Comparison of ENCODE assay signal across 7 cellular contexts in the genomic region with DNA sequence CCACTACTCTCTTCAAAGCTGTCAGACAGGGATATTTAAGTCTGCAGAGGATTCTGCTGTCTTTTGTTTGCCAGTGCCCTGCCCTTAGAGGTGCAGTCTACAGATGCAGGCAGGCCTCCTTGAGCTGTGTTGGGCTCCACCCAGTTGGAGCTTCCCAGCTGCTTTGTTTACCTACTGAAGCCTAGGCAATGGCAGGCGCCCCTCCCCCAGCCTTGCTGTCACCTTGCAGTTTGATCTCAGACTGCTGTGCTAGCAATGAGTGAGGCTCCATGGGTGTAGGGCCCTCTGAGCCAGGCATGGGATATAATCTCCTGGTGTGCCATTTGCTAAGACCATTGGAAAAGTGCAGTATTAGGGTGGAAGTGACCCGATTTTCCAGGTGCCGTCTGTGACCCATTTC.
DNase-seq lines count a peak whose midpoint lies in the region; ATAC-seq, FAIRE-seq and TF ChIP-seq lines count a peak whose summit lies in the region.
"Not testable (repeated sequence)": the region's sequence is repeated elsewhere in the genome, so short reads cannot be mapped to it uniquely, and the experiment has no call there.

No MANE protein-coding gene starts in this region.

- H3K4me2 ChIP-seq in HepG2 (ENCODE audit: low read depth, low read length): not testable (repeated sequence)

- H2AFZ ChIP-seq in HepG2 (ENCODE audit: low read length): not testable (repeated sequence)

- CTCF ChIA-PET in HepG2 (lab: Yijun Ruan, JAX; ENCODE audit: low intra/inter-chr PET ratio, low total read pairs): not testable (repeated sequence)

- not testable (repeated sequence) for H3K4me1 ChIP-seq in colonic mucosa; HepG2 (ENCODE audit: insufficient read depth, low read length); mucosa of descending colon (ENCODE audit: low read depth); transverse colon

- H3K27me3 ChIP-seq in colonic mucosa; HepG2 (ENCODE audit: control insufficient read depth in 1 of 2, insufficient read depth in 2 of 2, low read length in 2 of 2); transverse colon: not testable (repeated sequence)

- not testable (repeated sequence) for H3K9me3 ChIP-seq in colonic mucosa; HepG2 (ENCODE audit: low read length); mucosa of descending colon; transverse colon

- not testable (repeated sequence) for H3K27ac ChIP-seq in colonic mucosa; HepG2 (ENCODE audit: extremely low read length, insufficient read depth, low read length); transverse colon

- not testable (repeated sequence) for BruUV-seq in HepG2 (replicated peaks; lab: Mats Ljungman, UMichigan)

- not testable (repeated sequence) for H3K9ac ChIP-seq in colonic mucosa (ENCODE audit: low read depth in 2 of 2, low read length in 2 of 2); HepG2 (ENCODE audit: insufficient read depth, low read depth, low read length)

- DNase-seq in COLO668 (lab: John Stamatoyannopoulos, UW; ENCODE audit: unreplicated experiment) (peak; percentile 33), DMS53 (lab: John Stamatoyannopoulos, UW) (peak; percentile 20), HT-29 (ENCODE audit: low spot score) (peak; percentile 52), colonic mucosa (peak; percentile 34), mucosa of descending colon (peak in 2 of 3 donors; percentile 29 to 42), transverse colon (peak; percentile 34)
- DNase-seq in HepG2 (ENCODE audit: low spot score): not testable (repeated sequence)

- whole genome bisulfite sequencing in HepG2 (ENCODE audit: low lambda C conversion rate): 74% methylated on average over 2 of the region's 3 CpGs
- 93% methylated on average over 3 of the region's 3 CpGs; no CpG with 5 or more reads in 1 of the 2 donors for WGBS in transverse colon (ENCODE audit: low coverage in 1 of 2), 2 donors

- ATAC-seq in HepG2, mucosa of descending colon: not testable (repeated sequence)

- TF ChIP-seq EP300 in HepG2 (IDR thresholded peaks at IDR 0.05; ENCODE audit: low read depth in 2 of 2, low read length in 2 of 2); HepG2 (CRISPR knock-in tag; IDR thresholded peaks at IDR 0.05; ENCODE audit: borderline replicate concordance); transverse colon (IDR thresholded peaks at IDR 0.05; ENCODE audit: low read depth): not testable (repeated sequence)

- intact Hi-C loops in colonic mucosa (cut with DNase I); HepG2 (cut with micrococcal nuclease; ENCODE audit: unreplicated experiment); mucosa of descending colon (cut with DNase I, micrococcal nuclease); transverse colon (cut with DNase I; ENCODE audit: low total_unique reads): not testable (repeated sequence)

- TF ChIP-seq POLR2A in HepG2 (IDR thresholded peaks at IDR 0.05; ENCODE audit: insufficient read depth in 1 of 2, low read depth in 2 of 2, low read length in 2 of 2); transverse colon (IDR thresholded peaks at IDR 0.05): not testable (repeated sequence)

- not testable (repeated sequence) for H3K79me2 ChIP-seq in HepG2 (ENCODE audit: insufficient read depth, low read length)

- H3K4me3 ChIP-seq in colonic mucosa; HepG2 (replicated peaks in 1 of 3; ENCODE audit: insufficient read depth in 1 of 3, low read depth in 2 of 3, low read length in 3 of 3); mucosa of descending colon; transverse colon: not testable (repeated sequence)

- H3K36me3 ChIP-seq in colonic mucosa; HepG2 (replicated peaks in 1 of 2; ENCODE audit: control insufficient read depth in 1 of 2, insufficient read depth in 2 of 2, low read length in 2 of 2); mucosa of descending colon (ENCODE audit: low read depth); transverse colon: not testable (repeated sequence)

- not testable (repeated sequence) for H4K20me1 ChIP-seq in HepG2 (ENCODE audit: insufficient read depth, low read length)

- TF ChIP-seq CTCF in colonic mucosa (IDR thresholded peaks at IDR 0.05); HepG2 (CRISPR knock-in tag; IDR thresholded peaks at IDR 0.05); mucosa of descending colon (IDR thresholded peaks at IDR 0.05); transverse colon (IDR thresholded peaks at IDR 0.05): not testable (repeated sequence)

- TF ChIP-seq RAD21 in HepG2 (CRISPR knock-in tag; IDR thresholded peaks at IDR 0.05): not testable (repeated sequence)

- in situ Hi-C loops in HepG2 (cut with HindIII; ENCODE audit: extremely low pct_ligation_motif_present, low pct_unique_long_range_greater_than_20kb); transverse colon (cut with MboI; ENCODE audit: low pct_ligation_motif_present in 1 of 4, low pct_unique_long_range_greater_than_20kb in 1 of 4, low sequenced_read_pairs in 3 of 4): not testable (repeated sequence)

- POLR2A ChIA-PET in HepG2 (lab: Yijun Ruan, JAX): not testable (repeated sequence)

- not testable (repeated sequence) for FAIRE-seq in HepG2 (lab: Jason Lieb, UNC)

TF ChIP-seq in HepG2, 621 proteins besides CTCF, POLR2A, EP300 and RAD21:
- TF ChIP-seq, protein P1, sequence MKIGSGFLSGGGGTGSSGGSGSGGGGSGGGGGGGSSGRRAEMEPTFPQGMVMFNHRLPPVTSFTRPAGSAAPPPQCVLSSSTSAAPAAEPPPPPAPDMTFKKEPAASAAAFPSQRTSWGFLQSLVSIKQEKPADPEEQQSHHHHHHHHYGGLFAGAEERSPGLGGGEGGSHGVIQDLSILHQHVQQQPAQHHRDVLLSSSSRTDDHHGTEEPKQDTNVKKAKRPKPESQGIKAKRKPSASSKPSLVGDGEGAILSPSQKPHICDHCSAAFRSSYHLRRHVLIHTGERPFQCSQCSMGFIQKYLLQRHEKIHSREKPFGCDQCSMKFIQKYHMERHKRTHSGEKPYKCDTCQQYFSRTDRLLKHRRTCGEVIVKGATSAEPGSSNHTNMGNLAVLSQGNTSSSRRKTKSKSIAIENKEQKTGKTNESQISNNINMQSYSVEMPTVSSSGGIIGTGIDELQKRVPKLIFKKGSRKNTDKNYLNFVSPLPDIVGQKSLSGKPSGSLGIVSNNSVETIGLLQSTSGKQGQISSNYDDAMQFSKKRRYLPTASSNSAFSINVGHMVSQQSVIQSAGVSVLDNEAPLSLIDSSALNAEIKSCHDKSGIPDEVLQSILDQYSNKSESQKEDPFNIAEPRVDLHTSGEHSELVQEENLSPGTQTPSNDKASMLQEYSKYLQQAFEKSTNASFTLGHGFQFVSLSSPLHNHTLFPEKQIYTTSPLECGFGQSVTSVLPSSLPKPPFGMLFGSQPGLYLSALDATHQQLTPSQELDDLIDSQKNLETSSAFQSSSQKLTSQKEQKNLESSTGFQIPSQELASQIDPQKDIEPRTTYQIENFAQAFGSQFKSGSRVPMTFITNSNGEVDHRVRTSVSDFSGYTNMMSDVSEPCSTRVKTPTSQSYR (CRISPR knock-in tag; IDR thresholded peaks at IDR 0.05; ENCODE audit: borderline replicate concordance): peak; percentile 55; the same call in 1 of the 2 replicates
